27 cellular contexts compared by ENCODE assay signal in genomic region chr12:71237128-71237527, GRCh38.
"Had no signal": no experiment of that assay in that cellular context is flagged by ENCODE, and none has a peak within 500 bp of the region (broad histone marks: within the 10 kb centered on the region; RNA-seq: fewer than 3 reads in every experiment).

No MANE protein-coding gene starts in this region.

- H3K4me1 ChIP-seq: left ventricle myocardium inferior, neural progenitor cell, parathyroid adenoma, right atrium auricular region, right lobe of liver, upper lobe of right lung had no signal

- H3K4me1 Mint-ChIP-seq: mesothelial cell of epicardium, naive B cell, natural killer cell, nephron progenitor cell, neural progenitor cell had no signal

- H3K27ac Mint-ChIP-seq: mesothelial cell of epicardium; naive B cell; natural killer cell; nephron progenitor cell; neural progenitor cell; progenitor cell of endocrine pancreas; stimulated activated naive CD8-positive, alpha-beta T cell treated with anti-CD3 and anti-CD28 coated beads, Interleukin-15, Interleukin-2, amounts not matched to agents 100 ng/mL and 50 ng/mL, for 24 hours had no signal

- H3K27me3 ChIP-seq: neural progenitor cell, neutrophil, right atrium auricular region, right lobe of liver, suprapubic skin, tibial artery, upper lobe of right lung had no signal

- H3K27ac ChIP-seq: left ventricle myocardium inferior, neural progenitor cell, neutrophil, parathyroid adenoma, right atrium auricular region, right lobe of liver, suprapubic skin, thoracic aorta, tibial artery, upper lobe of right lung had no signal

- H3K9me3 ChIP-seq: neutrophil, right atrium auricular region, right lobe of liver, suprapubic skin, thoracic aorta, tibial artery, upper lobe of right lung had no signal

- H3K27me3 Mint-ChIP-seq: naive B cell; progenitor cell of endocrine pancreas; stimulated activated naive CD8-positive, alpha-beta T cell treated with anti-CD3 and anti-CD28 coated beads, Interleukin-15, Interleukin-2, amounts not matched to agents 100 ng/mL and 50 ng/mL, for 24 hours had no signal

- H3K4me3 ChIP-seq: left ventricle myocardium inferior, lung, neural progenitor cell, right atrium auricular region, right lobe of liver, smooth muscle cell, suprapubic skin, thoracic aorta, tibial artery, upper lobe of right lung had no signal

- DNase-seq: islet precursor cell; left ventricle myocardium inferior; mesendoderm; naive B cell; natural killer cell; nephron progenitor cell; occipital lobe; right lobe of liver; stimulated activated CD4-positive, alpha-beta T cell treated with anti-CD3 and anti-CD28 coated beads, Interleukin-1b, Interleukin-23, amount 100 ng/mL, for 48 hours; stimulated activated CD4-positive, alpha-beta T cell treated with anti-CD3 and anti-CD28 coated beads, Interleukin-2, amount 100 ng/mL, for 48 hours; stimulated activated CD4-positive, alpha-beta T cell treated with anti-CD3 and anti-CD28 coated beads, Interleukin-4, amount 100 ng/mL, for 4 hours; stimulated activated CD8-positive, alpha-beta memory T cell treated with anti-CD3 and anti-CD28 coated beads, Interleukin-4, amount 100 ng/mL, for 48 hours; stimulated activated naive CD4-positive, alpha-beta T cell; tibial artery; trophoblast cell; upper lobe of right lung had no signal

- H3K4me3 Mint-ChIP-seq: mesothelial cell of epicardium; naive B cell; natural killer cell; nephron progenitor cell; neural progenitor cell; stimulated activated naive CD8-positive, alpha-beta T cell treated with anti-CD3 and anti-CD28 coated beads, Interleukin-15, Interleukin-2, amounts not matched to agents 100 ng/mL and 50 ng/mL, for 24 hours had no signal

- H3K9me3 Mint-ChIP-seq: nephron progenitor cell, neural progenitor cell had no signal

- H3K36me3 ChIP-seq: left ventricle myocardium inferior, neural progenitor cell, neutrophil, right atrium auricular region, right lobe of liver, suprapubic skin, thoracic aorta, tibial artery, upper lobe of right lung had no signal

- ATAC-seq: natural killer cell, right lobe of liver, upper lobe of right lung had no signal

- H3K36me3 Mint-ChIP-seq: mesothelial cell of epicardium, naive B cell, natural killer cell, neural progenitor cell had no signal
